ENCODE assay signal across 8 cellular contexts in the genomic region with DNA sequence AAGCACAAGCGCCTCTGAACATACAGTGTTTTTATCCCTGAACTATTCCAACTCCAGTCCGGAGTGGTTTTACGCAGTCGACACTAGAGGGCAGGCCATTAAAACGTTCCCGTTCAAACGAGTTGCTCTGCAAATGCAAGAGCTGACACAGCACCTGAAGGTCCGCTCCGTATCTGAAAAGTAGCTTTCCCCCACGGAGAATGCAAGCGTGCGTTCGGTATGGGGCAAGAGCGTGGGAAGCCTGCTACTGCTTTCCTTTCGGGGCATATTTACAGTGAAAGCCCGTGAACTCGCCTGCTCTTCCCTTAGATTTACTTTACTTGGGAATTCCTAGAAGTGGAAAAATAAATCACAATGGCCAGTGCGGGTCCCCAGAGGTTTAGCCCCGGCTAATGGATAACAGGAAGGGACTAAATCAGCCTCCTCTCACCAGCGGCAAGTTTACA.
DNase-seq lines count a peak whose midpoint lies in the region; ATAC-seq and TF ChIP-seq lines count a peak whose summit lies in the region.

No MANE protein-coding gene starts in this region.

- peak overlapping the region; percentile 50 for H3K4me3 ChIP-seq in epithelial cell of esophagus (ENCODE audit: low read length)

- DNase-seq in CMK (ENCODE audit: low read depth) (peak; percentile 45), NOMO-1 treated with DMSO at 0.1 percent for 48 hours (lab: John Stamatoyannopoulos, UW; ENCODE audit: unreplicated experiment) (peak; percentile 74), epithelial cell of esophagus (ENCODE audit: low read depth) (peak; percentile 92), mucosa of gallbladder (ENCODE audit: low spot score) (peak; percentile 79)
- peak; percentile 50 for DNase-seq in activated CD8-positive, alpha-beta memory T cell treated with anti-CD3 and anti-CD28 coated beads, Interleukin-2, amount 50 U/mL, for 24 hours (ENCODE audit: extremely low read depth)
- DNase-seq in stimulated activated CD8-positive, alpha-beta memory T cell treated with anti-CD3 and anti-CD28 coated beads, Interleukin-7, amount 100 ng/mL, for 1 hour (ENCODE audit: low read depth in 2 of 2), result peak; percentile 32 to 50

- peak; percentile 95 for ATAC-seq in GM19438 (IDR thresholded peaks at IDR 0.05; ENCODE audit: low read depth, unreplicated experiment)
- ATAC-seq in HG03571 (IDR thresholded peaks at IDR 0.05; ENCODE audit: unreplicated experiment), result peak; percentile 96

- peak; percentile 81 for TF ChIP-seq CTCF in epithelial cell of esophagus (IDR thresholded peaks at IDR 0.05; ENCODE audit: insufficient read depth, low read depth, low read length, missing control alignments)

Comparison
In these comparisons a context has a peak if more than half of its experiments do, and no peak if none do; other contexts are left out.
1. Peak in every context shown above with its lines: DNase-seq, ATAC-seq and H3K4me3 ChIP-seq.
2. DNase-seq: peak in every context shown above with its lines; median percentile 92 in epithelial cell of esophagus; 79 in mucosa of gallbladder; 74 in NOMO-1 treated with DMSO at 0.1 percent for 48 hours; 50 in activated CD8-positive, alpha-beta memory T cell treated with anti-CD3 and anti-CD28 coated beads, Interleukin-2, amount 50 U/mL, for 24 hours; 45 in CMK; 41 in stimulated activated CD8-positive, alpha-beta memory T cell treated with anti-CD3 and anti-CD28 coated beads, Interleukin-7, amount 100 ng/mL, for 1 hour.